ENCODE assay signal across 28 cellular contexts in genomic region chr17:31459716-31460115, GRCh38.
"Had no signal": no experiment of that assay in that cellular context is flagged by ENCODE, and none has a peak within 500 bp of the region (broad histone marks: within the 10 kb centered on the region; RNA-seq: fewer than 3 reads in every experiment).

No MANE protein-coding gene starts in this region.

- H3K9me3 ChIP-seq: neutrophil, ovary, psoas muscle, spleen, suprapubic skin, testis, tibial artery, transverse colon, upper lobe of right lung, uterus had no signal

- H3K4me3 ChIP-seq: ovary, psoas muscle, skin epidermis, smooth muscle cell, spleen, suprapubic skin, testis, tibial artery, transverse colon, upper lobe of right lung, uterus had no signal

- H3K4me2 ChIP-seq: smooth muscle cell had no signal

- H2AFZ ChIP-seq: parathyroid adenoma had no signal

- H3K27me3 ChIP-seq: ovary, spleen, suprapubic skin, testis, transverse colon, upper lobe of right lung, uterus had no signal

- H3K9ac ChIP-seq: parathyroid adenoma had no signal

- H3K4me1 ChIP-seq: parathyroid adenoma, psoas muscle, spleen, suprapubic skin, testis, tibial artery, transverse colon, upper lobe of right lung, uterus had no signal

- DNase-seq: naive thymus-derived CD4-positive, alpha-beta T cell; natural killer cell; nucleus accumbens; ovary; right cardiac atrium; spleen; stimulated activated CD4-positive, alpha-beta T cell treated with anti-CD3 and anti-CD28 coated beads, Interleukin-12 subunit alpha, Interleukin-12 subunit beta, amount 100 ng/mL, for 4 hours; stimulated activated CD4-positive, alpha-beta T cell treated with anti-CD3 and anti-CD28 coated beads, Interleukin-1b, Interleukin-23, amount 100 ng/mL, for 48 hours; stimulated activated CD4-positive, alpha-beta T cell treated with anti-CD3 and anti-CD28 coated beads, Interleukin-4, amount 100 ng/mL, for 1 hour; stimulated activated CD4-positive, alpha-beta T cell treated with anti-CD3 and anti-CD28 coated beads, Interleukin-4, amount 100 ng/mL, for 4 hours; stimulated activated CD8-positive, alpha-beta memory T cell treated with anti-CD3 and anti-CD28 coated beads, Interleukin-4, amount 100 ng/mL, for 48 hours; stimulated activated naive CD4-positive, alpha-beta T cell; stimulated activated naive CD8-positive, alpha-beta T cell treated with anti-CD3 and anti-CD28 coated beads, Interleukin-15, amount 100 ng/mL, for 72 hours; stimulated activated naive CD8-positive, alpha-beta T cell treated with anti-CD3 and anti-CD28 coated beads, Interleukin-15, Interleukin-2, amounts not matched to agents 100 U/mL and 50 U/mL, for 24 hours; substantia nigra; testis; tibial artery; transverse colon; upper lobe of right lung; uterus had no signal

- H3K27ac ChIP-seq: neutrophil, ovary, parathyroid adenoma, psoas muscle, skin epidermis, spleen, suprapubic skin, testis, tibial artery, transverse colon, upper lobe of right lung, uterus had no signal

- H3K36me3 ChIP-seq: neutrophil, ovary, spleen, suprapubic skin, tibial artery, transverse colon, upper lobe of right lung, uterus had no signal

- ATAC-seq: naive thymus-derived CD4-positive, alpha-beta T cell; natural killer cell; psoas muscle; sciatic nerve; stimulated activated memory B cell treated with anti-CD40 and anti-IgM and Interleukin-4, amounts not matched to agents 10 μg/mL and 1 μg/mL and 100 μg/mL, for 72 hours; stimulated activated naive CD8-positive, alpha-beta T cell treated with anti-CD3 and anti-CD28 coated beads, Interleukin-15, amount 100 ng/mL, for 72 hours; stimulated activated naive CD8-positive, alpha-beta T cell treated with anti-CD3 and anti-CD28 coated beads, Interleukin-15, Interleukin-2, amounts not matched to agents 100 U/mL and 50 U/mL, for 24 hours; upper lobe of right lung had no signal
